ENCODE assay signal across 23 cellular contexts in the genomic region with DNA sequence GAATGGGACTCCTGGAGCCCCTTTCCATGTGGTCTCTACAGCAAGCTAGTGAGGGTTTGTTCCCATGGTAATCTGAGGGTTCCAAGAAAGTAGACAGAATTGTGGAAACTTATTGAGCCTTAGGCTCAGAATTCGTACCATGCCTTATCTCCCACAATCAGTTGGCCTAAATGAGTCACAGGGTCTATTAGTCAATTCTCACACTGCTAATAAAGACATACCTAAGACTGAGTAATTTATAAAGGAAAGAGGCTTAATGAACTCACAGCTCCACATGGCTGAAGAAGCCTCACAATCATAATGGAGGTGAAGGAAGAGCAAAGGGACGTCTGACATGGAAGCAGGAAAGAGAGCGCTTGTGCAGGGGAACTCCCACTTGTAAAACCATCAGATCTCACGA.
"Had no signal": no experiment of that assay in that cellular context is flagged by ENCODE, and none has a peak within 500 bp of the region (broad histone marks: within the 10 kb centered on the region; RNA-seq: fewer than 3 reads in every experiment).

No MANE protein-coding gene starts in this region.

- H3K4me1 ChIP-seq: left ventricle myocardium inferior, testis, uterus had no signal

- H3K9me3 Mint-ChIP-seq: activated B cell treated with CpG ODN at 0.5 μM for 24 hours; activated CD4-positive, alpha-beta T cell treated with anti-CD3 and anti-CD28 coated beads, Interleukin-2, amount 10 ng/mL, durations not matched to agents 7 days and 5 days had no signal

- H3K9ac ChIP-seq: neural progenitor cell had no signal

- H3K4me1 Mint-ChIP-seq: activated B cell treated with CpG ODN at 0.5 μM for 24 hours; activated CD4-positive, alpha-beta T cell treated with anti-CD3 and anti-CD28 coated beads, Interleukin-2, amount 10 ng/mL, durations not matched to agents 7 days and 5 days; activated CD8-positive, alpha-beta memory T cell treated with anti-CD3 and anti-CD28 coated beads, Interleukin-2, amount 10 ng/mL, durations not matched to agents 7 days and 5 days; endodermal cell; mesothelial cell of epicardium; naive thymus-derived CD8-positive, alpha-beta T cell; T-helper 17 cell had no signal

- H3K36me3 Mint-ChIP-seq: activated CD8-positive, alpha-beta memory T cell treated with anti-CD3 and anti-CD28 coated beads, Interleukin-2, amount 10 ng/mL, durations not matched to agents 7 days and 5 days; activated naive CD4-positive, alpha-beta T cell treated with anti-CD3 and anti-CD28 coated beads, Interleukin-2, amount 50 U/mL, for 72 hours; mesothelial cell of epicardium; naive thymus-derived CD8-positive, alpha-beta T cell had no signal

- H3K9me3 ChIP-seq: testis, uterus had no signal

- H3K27ac ChIP-seq: left ventricle myocardium inferior, neural progenitor cell, testis, uterus had no signal

- H3K4me3 Mint-ChIP-seq: activated B cell treated with CpG ODN at 0.5 μM for 24 hours; activated CD4-positive, alpha-beta T cell treated with anti-CD3 and anti-CD28 coated beads, Interleukin-2, amount 10 ng/mL, durations not matched to agents 7 days and 5 days; activated CD8-positive, alpha-beta memory T cell treated with anti-CD3 and anti-CD28 coated beads, Interleukin-2, amount 10 ng/mL, durations not matched to agents 7 days and 5 days; activated CD8-positive, alpha-beta T cell treated with anti-CD3 and anti-CD28 coated beads for 36 hours; endodermal cell; mesothelial cell of epicardium; naive thymus-derived CD8-positive, alpha-beta T cell; neural progenitor cell; T-helper 17 cell had no signal

- H3K27me3 Mint-ChIP-seq: activated B cell treated with CpG ODN at 0.5 μM for 24 hours; activated CD4-positive, alpha-beta T cell treated with anti-CD3 and anti-CD28 coated beads, Interleukin-2, amount 10 ng/mL, durations not matched to agents 7 days and 5 days; T-helper 17 cell had no signal

- H3K27me3 ChIP-seq: neural progenitor cell, testis, uterus had no signal

- ATAC-seq: activated CD8-positive, alpha-beta memory T cell treated with anti-CD3 and anti-CD28 coated beads, Interleukin-2, amount 10 ng/mL, durations not matched to agents 7 days and 5 days; activated CD8-positive, alpha-beta T cell treated with anti-CD3 and anti-CD28 coated beads for 36 hours; naive thymus-derived CD8-positive, alpha-beta T cell; T-helper 17 cell had no signal

- DNase-seq: activated B cell treated with CpG ODN at 0.5 μM for 24 hours; activated CD4-positive, alpha-beta T cell treated with anti-CD3 and anti-CD28 coated beads, Interleukin-2, amount 10 ng/mL, durations not matched to agents 7 days and 5 days; activated CD8-positive, alpha-beta memory T cell treated with anti-CD3 and anti-CD28 coated beads, Interleukin-2, amount 10 ng/mL, durations not matched to agents 7 days and 5 days; activated CD8-positive, alpha-beta T cell treated with anti-CD3 and anti-CD28 coated beads for 36 hours; activated T-cell treated with anti-CD3 and anti-CD28 coated beads for 4 hours; cortex of kidney; endodermal cell; erythroblast; foreskin melanocyte; kidney glomerular epithelial cell; left ventricle myocardium inferior; naive thymus-derived CD8-positive, alpha-beta T cell; posterior cingulate gyrus; retina; stimulated activated CD4-positive, alpha-beta T cell treated with anti-CD3 and anti-CD28 coated beads, Interleukin-2, amount 100 ng/mL, for 48 hours; stimulated activated CD8-positive, alpha-beta memory T cell treated with anti-CD3 and anti-CD28 coated beads, Interleukin-4, amount 100 ng/mL, for 48 hours; stimulated activated naive CD4-positive, alpha-beta T cell; T-helper 17 cell; testis; uterus had no signal

- H3K36me3 ChIP-seq: left ventricle myocardium inferior, neural progenitor cell, uterus had no signal

- H3K27ac Mint-ChIP-seq: activated B cell treated with CpG ODN at 0.5 μM for 24 hours; activated CD4-positive, alpha-beta T cell treated with anti-CD3 and anti-CD28 coated beads, Interleukin-2, amount 10 ng/mL, durations not matched to agents 7 days and 5 days; activated CD8-positive, alpha-beta memory T cell treated with anti-CD3 and anti-CD28 coated beads, Interleukin-2, amount 10 ng/mL, durations not matched to agents 7 days and 5 days; activated CD8-positive, alpha-beta T cell treated with anti-CD3 and anti-CD28 coated beads for 36 hours; activated naive CD4-positive, alpha-beta T cell treated with anti-CD3 and anti-CD28 coated beads, Interleukin-2, amount 50 U/mL, for 72 hours; endodermal cell; mesothelial cell of epicardium; naive thymus-derived CD8-positive, alpha-beta T cell; neural progenitor cell; T-helper 17 cell had no signal

- H2AFZ ChIP-seq: neural progenitor cell had no signal

- H3K4me2 ChIP-seq: neural progenitor cell had no signal

- H3K4me3 ChIP-seq: left ventricle myocardium inferior, neural progenitor cell, testis, uterus had no signal
